ENCODE assay signal across 19 cellular contexts in the genomic region with DNA sequence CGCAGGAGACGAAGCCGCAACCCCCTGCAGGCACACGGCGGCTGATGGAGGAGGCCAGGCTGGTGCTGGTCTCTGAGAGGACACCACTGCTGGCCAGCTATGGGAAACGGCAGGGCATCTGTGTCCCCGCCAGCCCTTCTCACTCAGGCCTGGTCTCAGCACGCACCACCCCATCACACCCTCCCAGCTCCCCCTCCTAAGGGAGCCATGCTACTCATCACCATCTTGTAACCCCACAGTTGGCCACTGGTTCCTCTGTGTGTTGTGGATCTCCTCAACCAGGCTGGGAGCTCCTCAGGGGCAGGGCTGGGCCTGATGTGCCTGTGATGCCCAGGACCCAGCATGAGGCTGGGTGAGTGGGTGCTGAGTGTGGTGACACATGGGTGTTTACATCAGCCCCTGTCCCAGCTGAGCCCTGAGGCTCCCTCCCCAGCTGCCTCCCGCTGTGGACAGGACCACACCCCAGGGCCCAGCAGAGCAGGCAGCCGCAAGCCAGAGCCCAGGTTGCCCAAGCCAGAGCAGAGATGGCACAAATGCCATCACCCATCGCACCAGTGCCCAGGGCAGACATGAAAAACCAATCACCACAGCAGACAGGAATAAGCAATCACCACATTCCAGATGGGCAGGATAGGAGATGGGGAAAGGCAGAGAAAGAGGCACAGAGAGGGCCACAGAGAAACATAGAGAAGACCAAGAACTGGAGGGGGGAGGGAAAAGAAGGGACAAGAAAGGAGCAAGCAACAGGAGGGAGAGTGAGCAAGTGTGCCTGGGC. TPM values are rescaled to one million over a fixed set of nuclear protein-coding genes. Genes with fewer than 3 reads are reported as not detected.
DNase-seq lines count a peak whose midpoint lies in the region; ATAC-seq and TF ChIP-seq lines count a peak whose summit lies in the region.
"Had no signal": no experiment of that assay in that cellular context is flagged by ENCODE, and none has a peak within 500 bp of the region (broad histone marks: within the 10 kb centered on the region; RNA-seq: fewer than 3 reads in every experiment).

No MANE protein-coding gene starts in this region.

- H4K8ac ChIP-seq in neuronal stem cell (ENCODE audit: low read depth, low read length) = no peak overlapping the region

- no peak overlapping the region for H3K14ac ChIP-seq in neuronal stem cell (ENCODE audit: low read length)

- no peak for TF ChIP-seq POLR2A in breast epithelium (IDR thresholded peaks at IDR 0.05)

- no peak overlapping the region for H2BK120ac ChIP-seq in neuronal stem cell (ENCODE audit: low read depth, low read length)

- peaks cover 5% of the 10 kb centered on the region for H3K79me1 ChIP-seq in neuronal stem cell (ENCODE audit: low read depth, low read length)

- H3K9me3 Mint-ChIP-seq in stimulated activated naive CD8-positive, alpha-beta T cell treated with anti-CD3 and anti-CD28 coated beads, Interleukin-15, Interleukin-2, amounts not matched to agents 100 ng/mL and 50 ng/mL, for 24 hours = peaks cover 12% of the 10 kb centered on the region
- H3K9me3 Mint-ChIP-seq in chondrocyte (ENCODE audit: low read depth) = peaks cover 14% of the 10 kb centered on the region

- H2BK12ac ChIP-seq in neuronal stem cell (ENCODE audit: low read length) = peak overlapping the region; percentile 25

- H3K36me3 ChIP-seq in neuronal stem cell (replicated peaks in 1 of 2; ENCODE audit: control insufficient read depth in 2 of 2, insufficient read depth in 2 of 2, low read length in 2 of 2) = no peaks in the 10 kb centered on the region
- H3K36me3 ChIP-seq in upper lobe of right lung = no peaks in the 10 kb centered on the region
- H3K36me3 ChIP-seq in breast epithelium = no peaks in the 10 kb centered on the region
- H3K36me3 ChIP-seq: lower lobe of right lung, right lobe of liver had no signal

- H3K27ac ChIP-seq in neuronal stem cell (replicated peaks; ENCODE audit: low read length) (no peak overlapping the region), upper lobe of right lung (no peak overlapping the region), breast epithelium (no peak overlapping the region)
- H3K27ac ChIP-seq: lower lobe of right lung, right lobe of liver had no signal

- peaks cover 5% of the 10 kb centered on the region for H3K36me3 Mint-ChIP-seq in stimulated activated naive CD8-positive, alpha-beta T cell treated with anti-CD3 and anti-CD28 coated beads, Interleukin-15, Interleukin-2, amounts not matched to agents 100 ng/mL and 50 ng/mL, for 24 hours (ENCODE audit: low read depth)
- peaks cover 5% of the 10 kb centered on the region for H3K36me3 Mint-ChIP-seq in chondrocyte (ENCODE audit: low read depth)
- H3K36me3 Mint-ChIP-seq: activated naive CD8-positive, alpha-beta T cell treated with anti-CD3 and anti-CD28 coated beads, Interleukin-2, amount 10 ng/mL, durations not matched to agents 7 days and 5 days had no signal

- no peak for DNase-seq in stimulated activated naive CD8-positive, alpha-beta T cell treated with anti-CD3 and anti-CD28 coated beads, Interleukin-15, Interleukin-2, amounts not matched to agents 100 U/mL and 50 U/mL, for 24 hours
- DNase-seq in chondrocyte (ENCODE audit: low spot score) = peak; percentile 75
- no peak for DNase-seq in neuronal stem cell (ENCODE audit: low spot score)
- no peak for DNase-seq in NCI-H1105 (lab: John Stamatoyannopoulos, UW)
- DNase-seq in upper lobe of right lung = no peak
- DNase-seq in breast epithelium (ENCODE audit: low spot score in 2 of 2) = no peak
- DNase-seq: activated CD4-positive, alpha-beta T cell treated with anti-CD3 and anti-CD28 coated beads for 4 hours; activated effector memory CD4-positive, alpha-beta T cell treated with anti-CD3 and anti-CD28 coated beads, Interleukin-2, amount 50 U/mL, for 16 hours; activated naive CD8-positive, alpha-beta T cell treated with anti-CD3 and anti-CD28 coated beads, Interleukin-2, amount 10 ng/mL, durations not matched to agents 7 days and 5 days; activated T-cell treated with anti-CD3 and anti-CD28 coated beads, Interleukin-2, amount 50 U/mL, for 1 hour; Kasumi-1; lower lobe of right lung; nephron progenitor cell; stimulated activated naive CD8-positive, alpha-beta T cell treated with anti-CD3 and anti-CD28 coated beads, Interleukin-15, amount 100 ng/mL, for 72 hours had no signal

- H3K4me3 Mint-ChIP-seq in stimulated activated naive CD8-positive, alpha-beta T cell treated with anti-CD3 and anti-CD28 coated beads, Interleukin-15, Interleukin-2, amounts not matched to agents 100 ng/mL and 50 ng/mL, for 24 hours = no peak overlapping the region
- no peak overlapping the region for H3K4me3 Mint-ChIP-seq in chondrocyte (ENCODE audit: unreplicated experiment)
- H3K4me3 Mint-ChIP-seq: activated naive CD8-positive, alpha-beta T cell treated with anti-CD3 and anti-CD28 coated beads, Interleukin-2, amount 10 ng/mL, durations not matched to agents 7 days and 5 days; B cell; nephron progenitor cell; stimulated activated naive CD8-positive, alpha-beta T cell treated with anti-CD3 and anti-CD28 coated beads, Interleukin-15, amount 100 ng/mL, for 72 hours had no signal

- no peak overlapping the region for H3K4ac ChIP-seq in neuronal stem cell (ENCODE audit: low read length)

- no peaks in the 10 kb centered on the region for H3K27me3 Mint-ChIP-seq in stimulated activated naive CD8-positive, alpha-beta T cell treated with anti-CD3 and anti-CD28 coated beads, Interleukin-15, Interleukin-2, amounts not matched to agents 100 ng/mL and 50 ng/mL, for 24 hours
- H3K27me3 Mint-ChIP-seq in chondrocyte (ENCODE audit: low read depth) = no peaks in the 10 kb centered on the region
- H3K27me3 Mint-ChIP-seq: B cell; stimulated activated naive CD8-positive, alpha-beta T cell treated with anti-CD3 and anti-CD28 coated beads, Interleukin-15, amount 100 ng/mL, for 72 hours had no signal

- H3K4me1 ChIP-seq in neuronal stem cell (ENCODE audit: control insufficient read depth in 2 of 2, insufficient read depth in 1 of 2, low read depth in 1 of 2, low read length in 2 of 2) (peaks cover 3 to 7% of the 10 kb centered on the region in 2 donors), upper lobe of right lung (no peaks in the 10 kb centered on the region), breast epithelium (no peaks in the 10 kb centered on the region)

- H2BK15ac ChIP-seq in neuronal stem cell (ENCODE audit: low read length) = peak overlapping the region; percentile 61

- no CpG with 5 or more reads among the region's 11 CpGs for WGBS in neuronal stem cell (ENCODE audit: extremely low coverage in 2 of 2, insufficient read length in 2 of 2, insufficient replicate concordance in 1 of 2), 2 donors

- no peak overlapping the region for H2BK5ac ChIP-seq in neuronal stem cell (ENCODE audit: low read length)

- TF ChIP-seq CTCF in chondrocyte (IDR thresholded peaks at IDR 0.05) (no peak), upper lobe of right lung (IDR thresholded peaks at IDR 0.05) (no peak), breast epithelium (IDR thresholded peaks at IDR 0.05) (no peak)

- H3K23ac ChIP-seq in neuronal stem cell (ENCODE audit: low read depth, low read length, poor library complexity) = peak overlapping the region; percentile 62

- H3K9me3 ChIP-seq in neuronal stem cell (replicated peaks in 1 of 2; ENCODE audit: control insufficient read depth in 2 of 2, insufficient read depth in 1 of 2, low read depth in 1 of 2, low read length in 2 of 2) (peaks cover 2 to 18% of the 10 kb centered on the region in 2 donors), upper lobe of right lung (no peaks in the 10 kb centered on the region), breast epithelium (peaks cover 0 to under 1% of the 10 kb centered on the region in 2 donors)
- H3K9me3 ChIP-seq: lower lobe of right lung had no signal

- H3K27ac Mint-ChIP-seq in stimulated activated naive CD8-positive, alpha-beta T cell treated with anti-CD3 and anti-CD28 coated beads, Interleukin-15, Interleukin-2, amounts not matched to agents 100 ng/mL and 50 ng/mL, for 24 hours = peak overlapping the region; percentile 41
- H3K27ac Mint-ChIP-seq in chondrocyte (ENCODE audit: unreplicated experiment) = peak overlapping the region; percentile 36
- H3K27ac Mint-ChIP-seq: activated naive CD8-positive, alpha-beta T cell treated with anti-CD3 and anti-CD28 coated beads, Interleukin-2, amount 10 ng/mL, durations not matched to agents 7 days and 5 days; B cell; nephron progenitor cell; stimulated activated naive CD8-positive, alpha-beta T cell treated with anti-CD3 and anti-CD28 coated beads, Interleukin-15, amount 100 ng/mL, for 72 hours had no signal

- no peak overlapping the region for H2AK5ac ChIP-seq in neuronal stem cell (ENCODE audit: low read depth, low read length)

- peak overlapping the region; percentile 42 for H3K18ac ChIP-seq in neuronal stem cell (ENCODE audit: low read length)

- H4K91ac ChIP-seq in neuronal stem cell (ENCODE audit: low read depth, low read length, poor library complexity) = no peak overlapping the region

- H2AFZ ChIP-seq in neuronal stem cell (ENCODE audit: low read length) = no peak overlapping the region

- H3K4me3 ChIP-seq in neuronal stem cell (ENCODE audit: low read length in 2 of 2) (no peak overlapping the region), upper lobe of right lung (no peak overlapping the region), breast epithelium (no peak overlapping the region)
- H3K4me3 ChIP-seq: lower lobe of right lung, right lobe of liver had no signal

- ATAC-seq in stimulated activated naive CD8-positive, alpha-beta T cell treated with anti-CD3 and anti-CD28 coated beads, Interleukin-15, Interleukin-2, amounts not matched to agents 100 U/mL and 50 U/mL, for 24 hours = no peak
- ATAC-seq in upper lobe of right lung (no peak), HG03175 (IDR thresholded peaks at IDR 0.05; ENCODE audit: unreplicated experiment) (no peak)
- ATAC-seq: HCT116; lower lobe of right lung; stimulated activated naive CD8-positive, alpha-beta T cell treated with anti-CD3 and anti-CD28 coated beads, Interleukin-15, amount 100 ng/mL, for 72 hours had no signal

- no peaks in the 10 kb centered on the region for H3K4me1 Mint-ChIP-seq in stimulated activated naive CD8-positive, alpha-beta T cell treated with anti-CD3 and anti-CD28 coated beads, Interleukin-15, Interleukin-2, amounts not matched to agents 100 ng/mL and 50 ng/mL, for 24 hours (ENCODE audit: low read depth)
- H3K4me1 Mint-ChIP-seq in chondrocyte (ENCODE audit: low read depth) = no peaks in the 10 kb centered on the region
- H3K4me1 Mint-ChIP-seq: B cell; stimulated activated naive CD8-positive, alpha-beta T cell treated with anti-CD3 and anti-CD28 coated beads, Interleukin-15, amount 100 ng/mL, for 72 hours had no signal

- no peak overlapping the region for H3K4me2 ChIP-seq in neuronal stem cell (ENCODE audit: insufficient read depth, low read length, poor library complexity, severe bottlenecking)

- peaks cover 0 to 1% (median 0%) of the 10 kb centered on the region in 3 experiments for H3K27me3 ChIP-seq in neuronal stem cell (ENCODE audit: control insufficient read depth in 3 of 3, insufficient read depth in 3 of 3, low read depth in 1 of 3, low read length in 3 of 3)
- no peaks in the 10 kb centered on the region for H3K27me3 ChIP-seq in upper lobe of right lung
- H3K27me3 ChIP-seq in breast epithelium = no peaks in the 10 kb centered on the region
- H3K27me3 ChIP-seq: right lobe of liver had no signal

- intact Hi-C loops in upper lobe of right lung (cut with DNase I) = no loop called here
- intact Hi-C loops in breast epithelium (cut with DNase I; ENCODE audit: low total_unique reads) = no loop called here

- H3K9ac ChIP-seq in neuronal stem cell (ENCODE audit: low read depth, low read length, poor library complexity) = no peak overlapping the region

RNA-seq across cellular contexts. Expression of a gene that starts 8.2 kb away (rescaled TPM):
- total RNA-seq in chondrocyte (15.2 to 24.2 TPM (median 21.5 TPM) in 3 replicates), upper lobe of right lung (25.4 TPM), breast epithelium (10 to 100 TPM; 13.0 to 51.2 (median 44.2) TPM)
- polyA plus RNA-seq in neuronal stem cell (2013, experiment 1 of 2) = 35.3 TPM
- polyA plus RNA-seq in neuronal stem cell (2013, experiment 2 of 2) = 32.4 TPM

RNA-seq across cellular contexts. Expression of a gene that starts 12.5 kb away (rescaled TPM):
- total RNA-seq in chondrocyte (21.7 to 30.4 TPM (median 30.1 TPM) in 3 replicates), upper lobe of right lung (37.8 TPM), breast epithelium (10 to 100 TPM; 25.9 to 55.4 (median 33.4) TPM)
- 4.9 TPM for polyA plus RNA-seq in neuronal stem cell (2013, experiment 1 of 2)
- polyA plus RNA-seq in neuronal stem cell (2013, experiment 2 of 2) = 4.2 TPM
